8 cellular contexts compared by ENCODE assay signal in the genomic region with DNA sequence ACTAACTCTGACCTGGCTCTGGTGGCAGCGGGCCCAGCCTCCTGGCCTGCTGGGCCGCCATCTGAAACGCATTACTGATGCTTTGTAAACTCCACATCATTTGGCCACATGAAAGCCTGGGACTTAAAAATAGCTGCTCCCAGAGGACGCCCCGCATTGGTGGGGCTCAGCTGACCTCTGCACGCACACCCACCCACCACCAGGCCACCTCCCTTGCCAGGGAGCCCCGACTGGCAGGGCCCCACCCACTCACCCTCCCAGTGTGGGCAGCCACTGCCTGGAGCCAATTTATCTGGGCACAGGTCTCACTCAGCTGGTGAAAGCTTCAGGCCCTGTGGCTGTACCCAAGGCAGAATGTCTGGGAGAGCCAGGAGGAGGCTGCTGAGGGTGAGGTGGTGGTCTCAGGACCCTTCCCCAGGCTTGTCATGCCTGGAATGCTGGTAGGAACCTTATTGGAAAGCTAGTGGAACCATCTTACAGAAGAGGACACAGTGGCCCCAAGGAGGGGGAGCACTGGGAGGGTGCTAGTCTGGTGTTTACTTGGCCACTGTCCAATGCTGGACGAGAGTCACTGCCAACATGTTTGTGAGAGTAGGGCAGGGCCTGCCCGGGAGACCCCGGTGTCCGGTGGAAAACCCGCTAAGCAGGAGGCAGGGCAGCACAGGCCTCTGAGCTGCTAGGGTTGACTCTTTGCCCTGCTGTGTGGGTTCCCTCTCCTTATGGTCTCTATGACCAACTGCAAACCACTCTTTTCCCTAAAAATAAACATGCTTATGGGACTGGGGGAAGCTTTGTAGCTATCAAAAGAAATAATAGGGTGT. TPM values are rescaled to one million over a fixed set of nuclear protein-coding genes. Genes with fewer than 3 reads are reported as not detected.
DNase-seq lines count a peak whose midpoint lies in the region; ATAC-seq and TF ChIP-seq lines count a peak whose summit lies in the region.

No MANE protein-coding gene starts in this region.

- no peak overlapping the region for H3K4me3 ChIP-seq in AG04450 (ENCODE audit: low read depth, low read length)

- no peaks in the 10 kb centered on the region for H3K27me3 Mint-ChIP-seq in central memory CD8-positive, alpha-beta T cell
- no peaks in the 10 kb centered on the region for H3K27me3 Mint-ChIP-seq in progenitor cell of endocrine pancreas

- TF ChIP-seq CTCF in AG04450 (IDR thresholded peaks at IDR 0.05; ENCODE audit: low read depth, low read length) (no peak), progenitor cell of endocrine pancreas (IDR thresholded peaks at IDR 0.05; ENCODE audit: unreplicated experiment) (no peak)

- no peaks in the 10 kb centered on the region for H3K27me3 ChIP-seq in AG04450 (ENCODE audit: control insufficient read depth, insufficient read depth, low read length)

- ATAC-seq in central memory CD8-positive, alpha-beta T cell (replicated peaks; ENCODE audit: extremely low read depth, poor library complexity, severe bottlenecking): no peak
- ATAC-seq in GM18502 (IDR thresholded peaks at IDR 0.05; ENCODE audit: poor library complexity, unreplicated experiment) (no peak), HG03045 (IDR thresholded peaks at IDR 0.05; ENCODE audit: unreplicated experiment) (no peak)

- H3K27ac ChIP-seq in AG04450 (ENCODE audit: low read depth, low read length): peak overlapping the region; percentile 96

- CTCF ChIA-PET in AG04450 (lab: Charles Lee): interaction anchor here (0.9 to 6.0 kb wide), 5 partner anchors 15 to 85 kb away, joined by 3 to 42 read pairs (median 5); no protein-coding TSS in a partner anchor

- peaks cover 66% of the 10 kb centered on the region for H3K36me3 Mint-ChIP-seq in central memory CD8-positive, alpha-beta T cell (ENCODE audit: insufficient read depth)
- peaks cover 1% of the 10 kb centered on the region for H3K36me3 Mint-ChIP-seq in progenitor cell of endocrine pancreas (ENCODE audit: insufficient read depth)

- DNase-seq in AG04450 (ENCODE audit: low read depth, low spot score) (peak; percentile 75), LoVo (ENCODE audit: low spot score) (peak; percentile 27), midbrain (lab: John Stamatoyannopoulos, UW) (peak; percentile 26), progenitor cell of endocrine pancreas (ENCODE audit: low spot score, unreplicated experiment) (no peak)
- no peak for DNase-seq in central memory CD8-positive, alpha-beta T cell (ENCODE audit: low spot score in 2 of 2)
- no peak for DNase-seq in stimulated activated CD4-positive, alpha-beta T cell treated with anti-CD3 and anti-CD28 coated beads, Interleukin-1b, Interleukin-23, amount 100 ng/mL, for 48 hours

- H3K4me1 Mint-ChIP-seq in central memory CD8-positive, alpha-beta T cell: peaks cover 87% of the 10 kb centered on the region
- H3K4me1 Mint-ChIP-seq in progenitor cell of endocrine pancreas (ENCODE audit: low read depth): no peaks in the 10 kb centered on the region

- H3K9me3 Mint-ChIP-seq in central memory CD8-positive, alpha-beta T cell: no peaks in the 10 kb centered on the region
- no peaks in the 10 kb centered on the region for H3K9me3 Mint-ChIP-seq in progenitor cell of endocrine pancreas (ENCODE audit: low read depth)

- no peaks in the 10 kb centered on the region for H3K9me3 ChIP-seq in AG04450 (ENCODE audit: control insufficient read depth, insufficient read depth, low read length)

- peak overlapping the region; percentile 88 for H3K4me3 Mint-ChIP-seq in central memory CD8-positive, alpha-beta T cell
- no peak overlapping the region for H3K4me3 Mint-ChIP-seq in progenitor cell of endocrine pancreas (ENCODE audit: low read depth)

- POLR2A ChIA-PET in AG04450 (lab: Yijun Ruan, JAX): interaction anchor here (0.7 to 1.3 kb wide), 4 partner anchors 13 to 1318 kb away, joined by 3 to 5 read pairs (median 3); a partner anchor contains a TSS

- peak overlapping the region; percentile 98 for H3K27ac Mint-ChIP-seq in central memory CD8-positive, alpha-beta T cell (ENCODE audit: low read depth)
- no peak overlapping the region for H3K27ac Mint-ChIP-seq in progenitor cell of endocrine pancreas

RNA-seq across cellular contexts. Expression of a gene that starts 10.9 kb away (rescaled TPM):
- polyA plus RNA-seq in AG04450 (2011; rRNA removed): 2.1 and 2.7 TPM in 2 replicates
- polyA minus RNA-seq in AG04450 (2011; rRNA and poly(A)+ RNA removed): 3.6 and 6.2 TPM in 2 replicates
- total RNA-seq in progenitor cell of endocrine pancreas: 14.4 and 16.6 TPM in 2 replicates

RNA-seq across cellular contexts. Expression of a gene that starts 51.3 kb away (rescaled TPM):
- polyA plus RNA-seq in AG04450 (2011; rRNA removed): 725 and 1,036 TPM in 2 replicates
- polyA minus RNA-seq in AG04450 (2011; rRNA and poly(A)+ RNA removed): 151 and 283 TPM in 2 replicates
- 339 and 358 TPM in 2 replicates for total RNA-seq in progenitor cell of endocrine pancreas

Comparison
In these comparisons a context has a peak if more than half of its experiments do, and no peak if none do; other contexts are left out.
1. DNase-seq: peak in AG04450 (single experiment), LoVo (single experiment) and midbrain (single experiment); none in central memory CD8-positive, alpha-beta T cell (0 of 2), progenitor cell of endocrine pancreas (single experiment) and stimulated activated CD4-positive, alpha-beta T cell treated with anti-CD3 and anti-CD28 coated beads, Interleukin-1b, Interleukin-23, amount 100 ng/mL, for 48 hours (single experiment).